ENCODE assay signal across 8 cellular contexts in the genomic region with DNA sequence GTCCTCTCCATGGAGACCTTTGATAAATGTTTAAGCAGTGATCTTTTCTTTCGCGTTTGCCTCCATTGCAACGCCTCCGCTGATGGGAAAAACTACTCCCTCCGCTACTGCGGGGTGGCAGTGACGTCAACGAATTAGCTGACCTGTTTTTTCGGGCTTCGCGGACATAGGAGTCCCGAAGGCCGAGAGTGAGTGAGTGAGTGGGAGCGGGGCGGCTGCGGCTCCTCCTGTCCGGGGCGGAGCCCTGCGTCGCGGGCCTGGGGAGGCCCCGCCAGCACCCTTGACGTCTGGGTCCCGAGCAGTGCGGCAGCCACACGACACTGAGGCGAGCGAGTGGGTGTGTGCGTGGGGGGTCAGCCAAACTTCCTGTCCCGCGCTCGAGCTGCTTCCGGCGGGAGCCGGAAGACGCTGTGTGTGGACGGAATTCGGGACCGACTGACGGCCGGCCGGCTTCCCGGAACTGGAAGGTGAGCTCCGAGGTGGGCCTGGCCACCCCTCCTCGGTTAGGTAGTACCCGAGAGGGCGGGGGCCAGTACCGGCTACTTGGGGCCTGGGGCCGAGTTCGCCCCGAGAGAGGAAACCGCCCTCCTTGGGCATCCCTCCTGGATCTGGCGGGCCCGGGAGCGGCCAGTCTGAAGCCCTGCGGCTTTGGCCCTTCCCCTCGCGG. TPM values are rescaled to one million over a fixed set of nuclear protein-coding genes. Genes with fewer than 3 reads are reported as not detected.
DNase-seq lines count a peak whose midpoint lies in the region; ATAC-seq, FAIRE-seq and TF ChIP-seq lines count a peak whose summit lies in the region.

A gene with protein sequence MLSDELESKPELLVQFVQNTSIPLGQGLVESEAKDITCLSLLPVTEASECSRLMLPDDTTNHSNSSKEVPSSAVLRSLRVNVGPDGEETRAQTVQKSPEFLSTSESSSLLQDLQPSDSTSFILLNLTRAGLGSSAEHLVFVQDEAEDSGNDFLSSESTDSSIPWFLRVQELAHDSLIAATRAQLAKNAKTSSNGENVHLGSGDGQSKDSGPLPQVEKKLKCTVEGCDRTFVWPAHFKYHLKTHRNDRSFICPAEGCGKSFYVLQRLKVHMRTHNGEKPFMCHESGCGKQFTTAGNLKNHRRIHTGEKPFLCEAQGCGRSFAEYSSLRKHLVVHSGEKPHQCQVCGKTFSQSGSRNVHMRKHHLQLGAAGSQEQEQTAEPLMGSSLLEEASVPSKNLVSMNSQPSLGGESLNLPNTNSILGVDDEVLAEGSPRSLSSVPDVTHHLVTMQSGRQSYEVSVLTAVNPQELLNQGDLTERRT (plus strand): TSS at position 411 of the 667 bp plus-strand sequence. CDS start 5,317 bp downstream, outside the sequence.

- DNase-seq in GM12891 (ENCODE audit: insufficient read length, low spot score) (peak; percentile 79), NCI-H1436 treated with DMSO at 0.1 percent for 48 hours (lab: John Stamatoyannopoulos, UW) (peak; percentile 38), T-cell (peak; percentile 64 to 90 (median 81)), cardiac septum (ENCODE audit: low spot score) (peak; percentile 97), pons (ENCODE audit: low spot score) (peak; percentile 89), type B pancreatic cell (ENCODE audit: extremely low spot score, unreplicated experiment) (peak; percentile 90)

- H3K4me3 Mint-ChIP-seq in T-cell = peak within 1 kb of the TSS; percentile 92 to 99 (median 99)
- H3K4me3 Mint-ChIP-seq in type B pancreatic cell = peak within 1 kb of the TSS; percentile 94

- peak within 1 kb of the TSS; percentile 96 to 99 for H3K27ac Mint-ChIP-seq in T-cell
- H3K27ac Mint-ChIP-seq in type B pancreatic cell = peak within 1 kb of the TSS; percentile 95

- no peaks in the 10 kb centered on the region for H3K36me3 Mint-ChIP-seq in T-cell
- H3K36me3 Mint-ChIP-seq in type B pancreatic cell = peaks cover 3% of the 10 kb centered on the region

- H3K9me3 Mint-ChIP-seq in T-cell (no peaks in the 10 kb centered on the region), type B pancreatic cell (no peaks in the 10 kb centered on the region)

- TF ChIP-seq CTCF in type B pancreatic cell (conservative IDR thresholded peaks at IDR 0.05) = no peak

- 0 to 1% (median 1%) methylated on average over 58 of the region's 58 CpGs for WGBS in adipose tissue, 3 donors

- peak; percentile 54 for TF ChIP-seq POLR2A in GM12891 (IDR thresholded peaks at IDR 0.05; ENCODE audit: low read depth, low read length)

- H3K27me3 Mint-ChIP-seq in T-cell (no peaks in the 10 kb centered on the region), type B pancreatic cell (no peaks in the 10 kb centered on the region)

- CTCF ChIA-PET in T-cell (lab: Charles Lee) = interaction anchor here in 1 of 2 donors (1.1 to 1.2 kb wide), 2 partner anchors 16 to 428 kb away, joined by 3 to 5 read pairs; partner anchors contain the start of gene NUMB

- peak; percentile 96 for FAIRE-seq in GM12891 (lab: Jason Lieb, UNC)

- ATAC-seq in HG02840 (IDR thresholded peaks at IDR 0.05; ENCODE audit: low FRiP score, unreplicated experiment) (peak; percentile 89), T-cell (replicated peaks in 1 of 4) (peak; percentile 98 to 99 (median 98))

- H3K4me1 Mint-ChIP-seq in T-cell (peaks cover 48 to 56% (median 53%) of the 10 kb centered on the region in 3 donors), type B pancreatic cell (ENCODE audit: unreplicated experiment) (peaks cover 38% of the 10 kb centered on the region)

- H3K27ac ChIP-seq in adipose tissue (ENCODE audit: low read depth, low read length) = peak within 1 kb of the TSS; percentile 97

- POLR2A ChIA-PET in T-cell (lab: Charles Lee) = interaction anchor here in 1 of 2 donors (0.6 to 1.4 kb wide), 5 partner anchors 9 to 751 kb away, joined by 3 to 5 read pairs (median 4); partner anchors contain the start of genes COQ6 and FAM161B

- intact Hi-C loops in cardiac septum (cut with DNase I) = loop anchor here (5.0 kb wide), 1 partner anchor 34 kb away; the partner anchor contains the start of gene PTGR2

TF ChIP-seq in GM12891, 5 proteins besides CTCF, POLR2A, EP300 and RAD21:
- TF ChIP-seq SPI1 (IDR thresholded peaks at IDR 0.05; ENCODE audit: low read depth, low read length) = no peak
- TF ChIP-seq TAF1 (IDR thresholded peaks at IDR 0.05; ENCODE audit: low read depth, low read length) = peak; percentile 37; the same call in 1 of the 2 replicates
- peak; percentile 75 for TF ChIP-seq POLR2AphosphoS5 (IDR thresholded peaks at IDR 0.05; ENCODE audit: low read depth, low read length)
- TF ChIP-seq PAX5 (IDR thresholded peaks at IDR 0.05; ENCODE audit: insufficient read depth, low read length, severe bottlenecking) = no peak
- TF ChIP-seq POU2F2 (IDR thresholded peaks at IDR 0.05; ENCODE audit: low read depth, low read length) = no peak

RNA-seq across cellular contexts. Expression of the gene that starts here (rescaled TPM):
- 23.3 TPM for polyA plus RNA-seq in GM12891 (2012; ENCODE audit: low read depth, missing spikeins)
- total RNA-seq in T-cell (10 to 100 TPM; 39.5 to 77.3 (median 40.3) TPM), cardiac septum (19.9 TPM), type B pancreatic cell (ENCODE audit: low replicate concordance) (44.2 and 50.8 TPM in 2 replicates)
- polyA plus RNA-seq in adipose tissue = 10 to 100 TPM; 12.6 to 38.1 (median 28.5) TPM

Comparison
In these comparisons a context has a peak if more than half of its experiments do, and no peak if none do; other contexts are left out.
1. Peak in every context shown above with its lines: DNase-seq, ATAC-seq and H3K27ac ChIP-seq.
2. DNase-seq: peak in every context shown above with its lines; median percentile 97 in cardiac septum; 90 in type B pancreatic cell; 89 in pons; 81 in T-cell; 79 in GM12891; 38 in NCI-H1436 treated with DMSO at 0.1 percent for 48 hours.